In the genomic region with DNA sequence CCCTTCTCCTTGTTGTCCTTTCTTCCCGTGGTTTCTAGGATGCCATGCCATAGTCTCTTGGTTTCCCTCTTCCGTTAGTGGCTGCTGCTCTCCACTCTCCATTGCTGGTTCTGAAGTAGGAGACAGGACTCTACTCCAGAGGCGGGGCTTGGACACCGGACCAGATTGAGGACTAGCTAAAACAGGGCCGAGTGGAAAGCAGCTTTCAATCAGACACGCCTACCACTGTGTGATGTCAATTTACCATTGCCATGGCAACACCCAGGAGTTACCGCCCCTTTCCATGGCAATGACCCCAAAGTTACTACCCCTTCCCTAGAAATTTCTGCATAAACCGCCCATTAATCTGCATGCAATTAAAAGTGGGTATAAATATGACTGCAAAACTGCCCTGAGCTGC, we compare ENCODE assay signal across 1 cellular context.
TF ChIP-seq lines count a peak whose summit lies in the region.

No MANE protein-coding gene starts in this region.

TF ChIP-seq in SK-N-SH, 30 proteins besides CTCF, POLR2A, EP300 and RAD21 (continued from another document):
- TF ChIP-seq, protein P1, sequence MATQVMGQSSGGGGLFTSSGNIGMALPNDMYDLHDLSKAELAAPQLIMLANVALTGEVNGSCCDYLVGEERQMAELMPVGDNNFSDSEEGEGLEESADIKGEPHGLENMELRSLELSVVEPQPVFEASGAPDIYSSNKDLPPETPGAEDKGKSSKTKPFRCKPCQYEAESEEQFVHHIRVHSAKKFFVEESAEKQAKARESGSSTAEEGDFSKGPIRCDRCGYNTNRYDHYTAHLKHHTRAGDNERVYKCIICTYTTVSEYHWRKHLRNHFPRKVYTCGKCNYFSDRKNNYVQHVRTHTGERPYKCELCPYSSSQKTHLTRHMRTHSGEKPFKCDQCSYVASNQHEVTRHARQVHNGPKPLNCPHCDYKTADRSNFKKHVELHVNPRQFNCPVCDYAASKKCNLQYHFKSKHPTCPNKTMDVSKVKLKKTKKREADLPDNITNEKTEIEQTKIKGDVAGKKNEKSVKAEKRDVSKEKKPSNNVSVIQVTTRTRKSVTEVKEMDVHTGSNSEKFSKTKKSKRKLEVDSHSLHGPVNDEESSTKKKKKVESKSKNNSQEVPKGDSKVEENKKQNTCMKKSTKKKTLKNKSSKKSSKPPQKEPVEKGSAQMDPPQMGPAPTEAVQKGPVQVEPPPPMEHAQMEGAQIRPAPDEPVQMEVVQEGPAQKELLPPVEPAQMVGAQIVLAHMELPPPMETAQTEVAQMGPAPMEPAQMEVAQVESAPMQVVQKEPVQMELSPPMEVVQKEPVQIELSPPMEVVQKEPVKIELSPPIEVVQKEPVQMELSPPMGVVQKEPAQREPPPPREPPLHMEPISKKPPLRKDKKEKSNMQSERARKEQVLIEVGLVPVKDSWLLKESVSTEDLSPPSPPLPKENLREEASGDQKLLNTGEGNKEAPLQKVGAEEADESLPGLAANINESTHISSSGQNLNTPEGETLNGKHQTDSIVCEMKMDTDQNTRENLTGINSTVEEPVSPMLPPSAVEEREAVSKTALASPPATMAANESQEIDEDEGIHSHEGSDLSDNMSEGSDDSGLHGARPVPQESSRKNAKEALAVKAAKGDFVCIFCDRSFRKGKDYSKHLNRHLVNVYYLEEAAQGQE (IDR thresholded peaks at IDR 0.05; ENCODE audit: low read depth, low read length): no peak
- TF ChIP-seq, protein P2, sequence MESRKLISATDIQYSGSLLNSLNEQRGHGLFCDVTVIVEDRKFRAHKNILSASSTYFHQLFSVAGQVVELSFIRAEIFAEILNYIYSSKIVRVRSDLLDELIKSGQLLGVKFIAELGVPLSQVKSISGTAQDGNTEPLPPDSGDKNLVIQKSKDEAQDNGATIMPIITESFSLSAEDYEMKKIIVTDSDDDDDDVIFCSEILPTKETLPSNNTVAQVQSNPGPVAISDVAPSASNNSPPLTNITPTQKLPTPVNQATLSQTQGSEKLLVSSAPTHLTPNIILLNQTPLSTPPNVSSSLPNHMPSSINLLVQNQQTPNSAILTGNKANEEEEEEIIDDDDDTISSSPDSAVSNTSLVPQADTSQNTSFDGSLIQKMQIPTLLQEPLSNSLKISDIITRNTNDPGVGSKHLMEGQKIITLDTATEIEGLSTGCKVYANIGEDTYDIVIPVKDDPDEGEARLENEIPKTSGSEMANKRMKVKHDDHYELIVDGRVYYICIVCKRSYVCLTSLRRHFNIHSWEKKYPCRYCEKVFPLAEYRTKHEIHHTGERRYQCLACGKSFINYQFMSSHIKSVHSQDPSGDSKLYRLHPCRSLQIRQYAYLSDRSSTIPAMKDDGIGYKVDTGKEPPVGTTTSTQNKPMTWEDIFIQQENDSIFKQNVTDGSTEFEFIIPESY (IDR thresholded peaks at IDR 0.05; ENCODE audit: borderline replicate concordance, low read depth): no peak
- no peak for TF ChIP-seq MXI1 (IDR thresholded peaks at IDR 0.05; ENCODE audit: low read depth, low read length)
- no peak for TF ChIP-seq TCF12 (IDR thresholded peaks at IDR 0.05)
- TF ChIP-seq, protein P3, sequence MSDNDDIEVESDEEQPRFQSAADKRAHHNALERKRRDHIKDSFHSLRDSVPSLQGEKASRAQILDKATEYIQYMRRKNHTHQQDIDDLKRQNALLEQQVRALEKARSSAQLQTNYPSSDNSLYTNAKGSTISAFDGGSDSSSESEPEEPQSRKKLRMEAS (IDR thresholded peaks at IDR 0.05; ENCODE audit: low read depth): no peak
